ENCODE assay signal across 22 cellular contexts in genomic region chr3:90261481-90262433, GRCh38.
DNase-seq lines count a peak whose midpoint lies in the region; ATAC-seq and TF ChIP-seq lines count a peak whose summit lies in the region.
"Had no signal": no experiment of that assay in that cellular context is flagged by ENCODE, and none has a peak within 500 bp of the region (broad histone marks: within the 10 kb centered on the region; RNA-seq: fewer than 3 reads in every experiment).

No MANE protein-coding gene starts in this region.

- H3K27me3 ChIP-seq in heart left ventricle (no peaks in the 10 kb centered on the region), right cardiac atrium (ENCODE audit: control insufficient read depth, insufficient read depth) (no peaks in the 10 kb centered on the region), GM23248 (replicated peaks; ENCODE audit: insufficient read depth) (no peaks in the 10 kb centered on the region)
- H3K27me3 ChIP-seq: BE2C had no signal

- no peaks in the 10 kb centered on the region for H3K36me3 ChIP-seq in heart left ventricle
- no peaks in the 10 kb centered on the region for H3K36me3 ChIP-seq in GM23248 (ENCODE audit: low read depth)
- H3K36me3 ChIP-seq: BE2C had no signal

- intact Hi-C loops in heart left ventricle (cut with DNase I) (no loop called here), cardiac septum (cut with DNase I) (no loop called here), left cardiac atrium (cut with DNase I) (no loop called here), right cardiac atrium (cut with DNase I) (no loop called here)

- no peak overlapping the region for H2AFZ ChIP-seq in GM23248

- TF ChIP-seq CTCF in heart left ventricle (IDR thresholded peaks at IDR 0.05) = no peak

- no peak overlapping the region for H3K4me3 ChIP-seq in heart left ventricle
- no peak overlapping the region for H3K4me3 ChIP-seq in right cardiac atrium (ENCODE audit: low read length)
- H3K4me3 ChIP-seq in GM23248 = no peak overlapping the region

- no peak overlapping the region for H3K4me2 ChIP-seq in GM23248 (ENCODE audit: unreplicated experiment)

- WGBS in heart left ventricle, 4 donors = 33 to 58% (median 45%) methylated on average over 6 of the region's 6 CpGs
- 54% methylated on average over 6 of the region's 6 CpGs for WGBS in right cardiac atrium
- WGBS in GM23248 (ENCODE audit: low coverage in 1 of 2, low lambda C conversion rate in 2 of 2, missing lambda C conversion rate in 2 of 2), 2 experiments = 21 to 29% methylated on average over 6 of the region's 6 CpGs

- no peaks in the 10 kb centered on the region for H3K79me2 ChIP-seq in GM23248 (ENCODE audit: insufficient read depth)

- no peak overlapping the region for H3K9ac ChIP-seq in GM23248

- H3K27ac ChIP-seq in heart left ventricle (peak overlapping the region in 10 of 12 donors; percentile 2 to 82 (median 38)), right cardiac atrium (ENCODE audit: low read length) (no peak overlapping the region), GM23248 (no peak overlapping the region)

- TF ChIP-seq POLR2A in heart left ventricle (IDR thresholded peaks at IDR 0.05) = no peak

- peaks cover 0 to 44% (median 22%) of the 10 kb centered on the region in 12 donors for H3K9me3 ChIP-seq in heart left ventricle
- no peaks in the 10 kb centered on the region for H3K9me3 ChIP-seq in right cardiac atrium (ENCODE audit: control insufficient read depth, low read length)
- H3K9me3 ChIP-seq in GM23248 (ENCODE audit: low read depth) = no peaks in the 10 kb centered on the region
- H3K9me3 ChIP-seq: BE2C had no signal

- no peaks in the 10 kb centered on the region for H3F3A ChIP-seq in GM23248 (ENCODE audit: insufficient read depth)

- H3K4me1 ChIP-seq in heart left ventricle = no peaks in the 10 kb centered on the region
- H3K4me1 ChIP-seq in right cardiac atrium (ENCODE audit: control insufficient read depth, insufficient read depth, low read length) = no peaks in the 10 kb centered on the region
- H3K4me1 ChIP-seq in GM23248 (ENCODE audit: insufficient read depth) = no peaks in the 10 kb centered on the region
- H3K4me1 ChIP-seq: BE2C had no signal

- peak; percentile 86 to 95 (median 90) for ATAC-seq in heart left ventricle
- ATAC-seq in left cardiac atrium = peak; percentile 69 to 87
- peak; percentile 66 to 72 for ATAC-seq in right cardiac atrium
- no peak for ATAC-seq in HG03432 (IDR thresholded peaks at IDR 0.05; ENCODE audit: unreplicated experiment)
- no peak for ATAC-seq in GM18498 (IDR thresholded peaks at IDR 0.05; ENCODE audit: unreplicated experiment)
- ATAC-seq: HCT116 had no signal

- H4K20me1 ChIP-seq in GM23248 (ENCODE audit: insufficient read depth) = no peaks in the 10 kb centered on the region

- peak in 1 of 5 donors; percentile 22 for DNase-seq in heart left ventricle
- no peak for DNase-seq in cardiac septum (ENCODE audit: low spot score)
- DNase-seq in left cardiac atrium = no peak
- DNase-seq in right cardiac atrium = no peak
- no peak for DNase-seq in GM23248
- DNase-seq: 8988T; ACHN; BE2C; C1 segment of cervical spinal cord; CD4-positive, CD25-positive, alpha-beta regulatory T cell; CD8-positive, alpha-beta memory T cell; COR-L47; DMS 273 treated with DMSO at 0.1 percent for 48 hours; DMS53; DND-41; EL; GOT3; H7; HFFc6 had no signal

- no peaks in the 10 kb centered on the region for H3K9me2 ChIP-seq in GM23248 (ENCODE audit: insufficient read depth)

- in situ Hi-C loops in GM23248 (cut with MboI) = no loop called here

Comparison
In these comparisons a context has a peak if more than half of its experiments do, and no peak if none do; other contexts are left out.
1. H3K27ac ChIP-seq: peak in heart left ventricle (10 of 12); none in right cardiac atrium (single experiment) and GM23248 (single experiment).
2. ATAC-seq: peak in heart left ventricle (4 of 4), left cardiac atrium (2 of 2) and right cardiac atrium (2 of 2); none in HG03432 (single experiment) and GM18498 (single experiment).